In the genomic region with DNA sequence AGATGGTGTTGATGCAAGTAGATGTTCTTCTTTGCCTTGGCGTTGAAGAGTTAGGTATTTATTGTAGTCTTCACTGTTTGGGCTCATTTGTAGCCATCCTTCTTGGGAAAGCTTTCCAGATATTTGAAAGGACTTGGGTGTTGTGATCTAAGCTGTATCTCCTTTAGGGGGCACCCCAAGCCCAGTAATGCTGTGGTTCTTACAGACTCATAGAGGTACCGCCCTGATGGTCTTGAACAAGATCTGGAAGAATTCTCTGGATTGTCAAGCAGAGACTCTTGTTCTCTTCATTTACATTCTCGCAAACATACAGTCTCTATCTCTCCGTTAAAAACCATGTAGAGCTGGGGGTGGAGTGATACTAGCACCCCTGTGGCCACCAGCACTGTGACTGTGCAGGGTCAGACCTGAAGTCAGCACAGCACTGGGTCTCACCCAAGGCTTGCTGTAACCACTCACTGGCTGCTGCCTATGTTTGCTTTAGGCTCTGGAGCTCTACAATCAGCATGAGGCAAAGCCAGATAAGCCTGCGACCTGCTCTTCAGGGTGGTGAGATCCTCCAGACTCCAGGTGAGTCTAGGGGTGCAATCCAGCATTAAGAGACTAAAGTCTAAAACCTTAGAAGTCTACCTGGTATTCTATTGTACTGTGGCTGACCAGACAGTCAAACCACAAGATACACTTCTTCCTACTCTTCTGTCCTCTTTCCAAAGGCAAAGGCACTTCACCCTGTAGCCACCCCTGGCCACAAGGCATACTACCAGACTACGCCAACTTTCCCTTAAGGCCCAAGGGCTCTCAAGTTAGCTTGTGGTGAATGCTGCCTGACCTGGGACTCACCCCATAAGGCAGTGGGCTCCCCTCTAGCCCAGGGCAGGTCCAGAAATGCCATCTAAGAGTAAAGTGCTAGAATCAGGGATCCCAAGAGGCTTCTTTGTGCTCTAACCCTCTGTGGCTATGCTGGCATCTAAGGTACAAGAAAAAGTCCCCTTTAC, we compare ENCODE assay signal across 7 cellular contexts.
A peak's percentile ranks its signal among the peaks of the same experiment; 100 is the strongest.
DNase-seq lines count a peak whose midpoint lies in the region; ATAC-seq and TF ChIP-seq lines count a peak whose summit lies in the region.

No MANE protein-coding gene starts in this region.

- H3K4me3 ChIP-seq in SU-DHL-6 (ENCODE audit: insufficient read depth, low read length, poor library complexity, severe bottlenecking): no peak overlapping the region
- H3K4me3 ChIP-seq in stomach: no peak overlapping the region

- TF ChIP-seq EP300 in stomach (IDR thresholded peaks at IDR 0.05): no peak

- H3K36me3 ChIP-seq in SU-DHL-6 (ENCODE audit: low read length) (no peaks in the 10 kb centered on the region), stomach (no peaks in the 10 kb centered on the region)

- H3K9ac ChIP-seq in SU-DHL-6 (ENCODE audit: low read length): no peak overlapping the region

- intact Hi-C loops in stomach (cut with DNase I; ENCODE audit: low total_unique reads): no loop called here

- no peak overlapping the region for H2AFZ ChIP-seq in SU-DHL-6 (ENCODE audit: low read depth, low read length, severe bottlenecking)

- peaks cover 0 to 4% (median 0%) of the 10 kb centered on the region in 4 donors for H3K4me1 ChIP-seq in stomach

- peak; percentile 57 for TF ChIP-seq CTCF in GM10266 (IDR thresholded peaks at IDR 0.05; ENCODE audit: control insufficient read depth, insufficient read depth, low read depth, missing control alignments)
- peak; percentile 52 for TF ChIP-seq CTCF in SU-DHL-6 (IDR thresholded peaks at IDR 0.05; ENCODE audit: insufficient read depth, low read length, poor library complexity, severe bottlenecking)
- TF ChIP-seq CTCF in stomach (IDR thresholded peaks at IDR 0.05): peak in 2 of 7 experiments; percentile 8 to 10

- ATAC-seq in HG02610 (IDR thresholded peaks at IDR 0.05; ENCODE audit: unreplicated experiment) (peak; percentile 53), GM19455 (IDR thresholded peaks at IDR 0.05; ENCODE audit: unreplicated experiment) (no peak)

- H3K27ac ChIP-seq in SU-DHL-6 (ENCODE audit: low read depth, low read length) (no peak overlapping the region), stomach (no peak overlapping the region)

- H3F3A ChIP-seq in SU-DHL-6 (ENCODE audit: insufficient read depth): no peaks in the 10 kb centered on the region

- H3K4me2 ChIP-seq in SU-DHL-6 (ENCODE audit: low read depth, low read length, poor library complexity, severe bottlenecking): no peak overlapping the region

- DNase-seq in GM10266 (ENCODE audit: extremely low spot score) (no peak), iris pigment epithelial cell (ENCODE audit: low read depth) (peak; percentile 67), COLO829 (ENCODE audit: low spot score) (no peak), stomach (no peak)

- no peaks in the 10 kb centered on the region for H3K79me2 ChIP-seq in SU-DHL-6 (ENCODE audit: insufficient read depth, low read length)

- H3K9me3 ChIP-seq in SU-DHL-6 (ENCODE audit: insufficient read depth, low read length) (no peaks in the 10 kb centered on the region), stomach (no peaks in the 10 kb centered on the region)

- H3K9me2 ChIP-seq in SU-DHL-6 (replicated peaks; ENCODE audit: insufficient read depth, low read length): no peaks in the 10 kb centered on the region

- 47 to 60% (median 55%) methylated on average over 6 of the region's 6 CpGs for WGBS in stomach, 5 donors

- H4K20me1 ChIP-seq in SU-DHL-6 (ENCODE audit: low read depth, low read length): no peaks in the 10 kb centered on the region

- TF ChIP-seq POLR2A in stomach (IDR thresholded peaks at IDR 0.05): no peak

- H3K27me3 ChIP-seq in SU-DHL-6 (ENCODE audit: low read length) (no peaks in the 10 kb centered on the region), stomach (no peaks in the 10 kb centered on the region)
